Comparison of ENCODE assay signal across 1 cellular context in the genomic region with DNA sequence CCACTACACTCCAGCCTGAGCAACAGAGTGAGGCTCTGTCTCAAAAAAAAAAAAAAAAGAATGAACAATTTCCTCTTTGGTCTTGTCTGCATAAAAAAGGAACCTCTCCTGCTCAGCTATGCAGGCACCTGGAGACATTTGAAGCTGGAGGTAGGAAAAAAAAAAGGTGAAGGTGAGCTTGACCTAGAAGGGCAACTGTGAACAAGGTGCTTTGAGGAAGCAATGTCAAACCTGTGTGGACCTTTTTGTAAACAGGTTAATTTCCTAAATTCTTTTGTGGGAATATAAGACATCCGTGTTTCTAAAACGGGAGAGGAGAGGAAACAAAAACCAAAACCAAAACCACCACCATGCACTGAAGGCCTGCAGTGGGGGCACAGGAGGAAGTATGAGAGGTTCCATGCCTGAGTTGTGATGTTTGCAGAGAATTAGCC.
TF ChIP-seq lines count a peak whose summit lies in the region.

No MANE protein-coding gene starts in this region.

TF ChIP-seq in GM23338, 12 proteins besides CTCF, POLR2A, EP300 and RAD21 (continued from another document):
- TF ChIP-seq ZNF462 (CRISPR knock-in tag; IDR thresholded peaks at IDR 0.05) = no peak
- TF ChIP-seq CREB1 (CRISPR knock-in tag; IDR thresholded peaks at IDR 0.05; ENCODE audit: low read depth) = no peak
